In the genomic region with DNA sequence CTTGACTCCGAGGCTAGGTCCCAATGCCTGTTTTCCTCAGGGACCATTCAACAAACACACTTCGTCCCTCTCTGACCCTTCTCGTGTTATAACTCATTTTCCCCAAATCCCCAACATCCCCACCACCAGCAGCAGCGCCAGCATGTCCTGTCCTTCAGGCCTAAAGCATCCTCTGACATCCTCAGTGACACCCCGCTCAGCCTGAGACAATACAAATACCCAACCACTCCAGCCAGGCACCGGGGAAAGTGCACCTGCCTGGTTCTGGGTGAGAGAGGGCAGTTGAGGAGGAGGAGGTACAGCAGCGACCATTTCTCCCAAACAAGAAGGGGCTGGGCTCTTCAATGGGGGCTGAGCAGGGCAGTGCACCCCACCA, we compare ENCODE assay signal across 8 cellular contexts. TPM values are rescaled to one million over a fixed set of nuclear protein-coding genes. Genes with fewer than 3 reads are reported as not detected.
DNase-seq lines count a peak whose midpoint lies in the region; ATAC-seq, FAIRE-seq and TF ChIP-seq lines count a peak whose summit lies in the region.

No MANE protein-coding gene starts in this region.

- H3K27ac Mint-ChIP-seq in activated T-helper 1 cell treated with anti-CD3 and anti-CD28 coated beads, Interleukin-12 subunit alpha, Interleukin-12 subunit beta, Interleukin-2, Interleukin-4 antibody, amounts not matched to agents 30 ng/mL and 10 ng/mL and 1 ng/mL, durations not matched to agents 14 hours and 24 hours and 36 hours, result peak overlapping the region; percentile 77

- no peak for TF ChIP-seq EP300 in SK-N-SH (IDR thresholded peaks at IDR 0.05; ENCODE audit: borderline replicate concordance in 1 of 2, low read depth in 1 of 2, low read length in 1 of 2)

- no peak for ATAC-seq in SK-N-SH treated with all-trans-retinoic acid at 6 μM for 48 hours

- H3K27me3 Mint-ChIP-seq in activated T-helper 1 cell treated with anti-CD3 and anti-CD28 coated beads, Interleukin-12 subunit alpha, Interleukin-12 subunit beta, Interleukin-2, Interleukin-4 antibody, amounts not matched to agents 30 ng/mL and 10 ng/mL and 1 ng/mL, durations not matched to agents 14 hours and 24 hours and 36 hours (ENCODE audit: insufficient read depth), result no peaks in the 10 kb centered on the region

- H3F3A ChIP-seq in SK-N-SH (replicated peaks; ENCODE audit: insufficient read depth), result peaks cover 20% of the 10 kb centered on the region

- H3K27ac ChIP-seq in SK-N-SH (ENCODE audit: low read depth in 2 of 2, low read length in 1 of 2) (peak overlapping the region; percentile 89 to 100), stomach smooth muscle (ENCODE audit: low read length) (peak overlapping the region; percentile 99)

- TF ChIP-seq CTCF in SK-N-SH (IDR thresholded peaks at IDR 0.05) (no peak), D721Med (IDR thresholded peaks at IDR 0.05; ENCODE audit: insufficient read depth, missing control alignments) (no peak)

- no peak for FAIRE-seq in D721Med (lab: Jason Lieb, UNC)

- no peak overlapping the region for H2AFZ ChIP-seq in SK-N-SH (ENCODE audit: low read depth)

- H3K4me3 Mint-ChIP-seq in activated T-helper 1 cell treated with anti-CD3 and anti-CD28 coated beads, Interleukin-12 subunit alpha, Interleukin-12 subunit beta, Interleukin-2, Interleukin-4 antibody, amounts not matched to agents 30 ng/mL and 10 ng/mL and 1 ng/mL, durations not matched to agents 14 hours and 24 hours and 36 hours, result peak overlapping the region; percentile 67

- peaks cover 41% of the 10 kb centered on the region for H3K4me1 Mint-ChIP-seq in activated T-helper 1 cell treated with anti-CD3 and anti-CD28 coated beads, Interleukin-12 subunit alpha, Interleukin-12 subunit beta, Interleukin-2, Interleukin-4 antibody, amounts not matched to agents 30 ng/mL and 10 ng/mL and 1 ng/mL, durations not matched to agents 14 hours and 24 hours and 36 hours (ENCODE audit: low read depth)

- intact Hi-C loops in activated T-helper 1 cell treated with anti-CD3 and anti-CD28 coated beads, Interleukin-12 subunit alpha, Interleukin-12 subunit beta, Interleukin-2, Interleukin-4 antibody, amounts not matched to agents 30 ng/mL and 10 ng/mL and 1 ng/mL, durations not matched to agents 14 hours and 24 hours and 36 hours (cut with micrococcal nuclease), result no loop called here

- no peak for TF ChIP-seq RAD21 in SK-N-SH (IDR thresholded peaks at IDR 0.05; ENCODE audit: low read length)

- H3K27me3 ChIP-seq in SK-N-SH (ENCODE audit: insufficient read depth) (no peaks in the 10 kb centered on the region), stomach smooth muscle (ENCODE audit: control insufficient read depth in 1 of 2, insufficient read depth in 2 of 2, low read length in 2 of 2) (no peaks in the 10 kb centered on the region)

- H3K79me2 ChIP-seq in SK-N-SH (ENCODE audit: insufficient read depth), result peaks cover 63% of the 10 kb centered on the region

- peak overlapping the region; percentile 98 for H3K4me2 ChIP-seq in SK-N-SH

- DNase-seq in SK-N-SH, result no peak
- no peak for DNase-seq in activated T-helper 1 cell treated with anti-CD3 and anti-CD28 coated beads, Interleukin-12 subunit alpha, Interleukin-12 subunit beta, Interleukin-2, Interleukin-4 antibody, amounts not matched to agents 30 ng/mL and 10 ng/mL and 1 ng/mL, durations not matched to agents 14 hours and 24 hours and 36 hours (ENCODE audit: low spot score)
- no peak for DNase-seq in D721Med (ENCODE audit: insufficient read length, low spot score)
- DNase-seq in NCI-H446 treated with DMSO at 0.1 percent for 48 hours (lab: John Stamatoyannopoulos, UW), result no peak
- DNase-seq in MV-4-11 (lab: John Stamatoyannopoulos, UW), result no peak

- POLR2A ChIA-PET in SK-N-SH (lab: Yijun Ruan, JAX), result no interaction called here

- peak overlapping the region; percentile 69 for H3K9ac ChIP-seq in SK-N-SH
- peak overlapping the region; percentile 75 to 83 for H3K9ac ChIP-seq in stomach smooth muscle (ENCODE audit: low read length in 2 of 2)

- WGBS in SK-N-SH (ENCODE audit: low lambda C conversion rate), result 74% methylated on average over 7 of the region's 7 CpGs

- no peaks in the 10 kb centered on the region for H3K36me3 ChIP-seq in SK-N-SH (replicated peaks in 1 of 2; ENCODE audit: control insufficient read depth in 1 of 2, insufficient read depth in 2 of 2, low read length in 1 of 2)
- no peaks in the 10 kb centered on the region for H3K36me3 ChIP-seq in stomach smooth muscle (ENCODE audit: control insufficient read depth in 2 of 2, insufficient read depth in 2 of 2, low read length in 2 of 2)

- peak overlapping the region; percentile 43 to 60 for H3K4me3 ChIP-seq in SK-N-SH (ENCODE audit: low read depth in 2 of 2, low read length in 1 of 2)
- peak overlapping the region; percentile 51 for H3K4me3 ChIP-seq in iPS-18c (ENCODE audit: insufficient read depth, low read depth, low read length)
- peak overlapping the region; percentile 54 to 96 for H3K4me3 ChIP-seq in stomach smooth muscle (ENCODE audit: low read length in 2 of 2)

- CTCF ChIA-PET in SK-N-SH (lab: Yijun Ruan, JAX), result interaction anchor here (1.0 to 27.8 kb wide), 2 partner anchors 20 kb away, joined by 5 to 654 read pairs; no protein-coding TSS in a partner anchor

- H3K9me3 Mint-ChIP-seq in activated T-helper 1 cell treated with anti-CD3 and anti-CD28 coated beads, Interleukin-12 subunit alpha, Interleukin-12 subunit beta, Interleukin-2, Interleukin-4 antibody, amounts not matched to agents 30 ng/mL and 10 ng/mL and 1 ng/mL, durations not matched to agents 14 hours and 24 hours and 36 hours, result no peaks in the 10 kb centered on the region

- H3K4me1 ChIP-seq in SK-N-SH (ENCODE audit: control insufficient read depth in 1 of 2, insufficient read depth in 2 of 2, low read depth in 1 of 2, low read length in 1 of 2), result peaks cover 38 to 56% of the 10 kb centered on the region in 2 experiments
- H3K4me1 ChIP-seq in stomach smooth muscle (ENCODE audit: control insufficient read depth, insufficient read depth, low read length), result peaks cover 72% of the 10 kb centered on the region

- H3K9me2 ChIP-seq in SK-N-SH, result no peaks in the 10 kb centered on the region

- H4K20me1 ChIP-seq in SK-N-SH (ENCODE audit: insufficient read depth), result peaks cover 20% of the 10 kb centered on the region; the same call in 1 of the 2 replicates

- no peaks in the 10 kb centered on the region for H3K9me3 ChIP-seq in SK-N-SH
- H3K9me3 ChIP-seq in iPS-18c (ENCODE audit: control insufficient read depth, insufficient read depth, low read length), result no peaks in the 10 kb centered on the region
- H3K9me3 ChIP-seq in stomach smooth muscle (ENCODE audit: control insufficient read depth in 2 of 2, low read length in 2 of 2), result no peaks in the 10 kb centered on the region

- H3K36me3 Mint-ChIP-seq in activated T-helper 1 cell treated with anti-CD3 and anti-CD28 coated beads, Interleukin-12 subunit alpha, Interleukin-12 subunit beta, Interleukin-2, Interleukin-4 antibody, amounts not matched to agents 30 ng/mL and 10 ng/mL and 1 ng/mL, durations not matched to agents 14 hours and 24 hours and 36 hours (ENCODE audit: low read depth), result peaks cover 4% of the 10 kb centered on the region

TF ChIP-seq in SK-N-SH, 30 proteins besides CTCF, POLR2A, EP300 and RAD21:
- TF ChIP-seq EZH2phosphoT487 (IDR thresholded peaks at IDR 0.05; ENCODE audit: borderline replicate concordance, low read depth) (no peak), MEF2A (IDR thresholded peaks at IDR 0.05; ENCODE audit: borderline replicate concordance, low read depth) (no peak), FOSL2 (IDR thresholded peaks at IDR 0.05; ENCODE audit: borderline replicate concordance, low read depth) (no peak), GABPA (IDR thresholded peaks at IDR 0.05; ENCODE audit: low read depth) (no peak), RCOR1 (IDR thresholded peaks at IDR 0.05; ENCODE audit: low read length) (no peak), NRF1 (IDR thresholded peaks at IDR 0.05; ENCODE audit: low read depth, low read length) (no peak), TEAD4 (IDR thresholded peaks at IDR 0.05; ENCODE audit: borderline replicate concordance, insufficient read depth) (no peak), FOXM1 (IDR thresholded peaks at IDR 0.05; ENCODE audit: low read depth) (no peak), RFX5 (IDR thresholded peaks at IDR 0.05; ENCODE audit: low read length) (no peak)

TF ChIP-seq in SK-N-SH treated with all-trans-retinoic acid at 6 μM for 48 hours, 23 proteins besides CTCF, POLR2A, EP300 and RAD21 (continues in another document):
- no peak for TF ChIP-seq ZFP30 (CRISPR knock-in tag; IDR thresholded peaks at IDR 0.05)
- no peak for TF ChIP-seq ESRRG (CRISPR knock-in tag; IDR thresholded peaks at IDR 0.05)
- TF ChIP-seq ZNF70 (CRISPR knock-in tag; IDR thresholded peaks at IDR 0.05), result no peak
- no peak for TF ChIP-seq CSDC2 (CRISPR knock-in tag; IDR thresholded peaks at IDR 0.05)

RNA-seq across cellular contexts. Expression of a gene that starts 4.7 kb away (rescaled TPM):
- polyA plus RNA-seq in SK-N-SH (2012; rRNA removed), result 7.1 and 7.4 TPM in 2 replicates
- 3.2 and 4.4 TPM in 2 replicates for polyA plus RNA-seq in SK-N-SH (2012; cell fraction: cytosol; rRNA removed)
- polyA plus RNA-seq in SK-N-SH (2012; cell fraction: nucleus; rRNA removed), result 50.2 and 76.3 TPM in 2 replicates
- total RNA-seq in activated T-helper 1 cell treated with anti-CD3 and anti-CD28 coated beads, Interleukin-12 subunit alpha, Interleukin-12 subunit beta, Interleukin-2, Interleukin-4 antibody, amounts not matched to agents 30 ng/mL and 10 ng/mL and 1 ng/mL, durations not matched to agents 14 hours and 24 hours and 36 hours, result 31.5 and 35.9 TPM in 2 replicates

RNA-seq across cellular contexts. Expression of a gene that starts 58.9 kb away (rescaled TPM):
- polyA plus RNA-seq in SK-N-SH (2012; rRNA removed), result 85.9 and 98.6 TPM in 2 replicates
- polyA plus RNA-seq in SK-N-SH (2012; cell fraction: cytosol; rRNA removed), result 18.0 and 30.4 TPM in 2 replicates
- 605 and 826 TPM in 2 replicates for polyA plus RNA-seq in SK-N-SH (2012; cell fraction: nucleus; rRNA removed)
- 39.1 and 45.9 TPM in 2 replicates for total RNA-seq in activated T-helper 1 cell treated with anti-CD3 and anti-CD28 coated beads, Interleukin-12 subunit alpha, Interleukin-12 subunit beta, Interleukin-2, Interleukin-4 antibody, amounts not matched to agents 30 ng/mL and 10 ng/mL and 1 ng/mL, durations not matched to agents 14 hours and 24 hours and 36 hours

RNA-seq across cellular contexts. Expression of a gene that starts 59.9 kb away (rescaled TPM):
- 26.7 and 29.0 TPM in 2 replicates for polyA plus RNA-seq in SK-N-SH (2012; rRNA removed)
- polyA plus RNA-seq in SK-N-SH (2012; cell fraction: cytosol; rRNA removed), result 26.0 and 27.0 TPM in 2 replicates
- 38.2 and 50.3 TPM in 2 replicates for polyA plus RNA-seq in SK-N-SH (2012; cell fraction: nucleus; rRNA removed)
- 91.3 and 92.9 TPM in 2 replicates for total RNA-seq in activated T-helper 1 cell treated with anti-CD3 and anti-CD28 coated beads, Interleukin-12 subunit alpha, Interleukin-12 subunit beta, Interleukin-2, Interleukin-4 antibody, amounts not matched to agents 30 ng/mL and 10 ng/mL and 1 ng/mL, durations not matched to agents 14 hours and 24 hours and 36 hours
